ENCODE assay signal across 11 cellular contexts in the genomic region with DNA sequence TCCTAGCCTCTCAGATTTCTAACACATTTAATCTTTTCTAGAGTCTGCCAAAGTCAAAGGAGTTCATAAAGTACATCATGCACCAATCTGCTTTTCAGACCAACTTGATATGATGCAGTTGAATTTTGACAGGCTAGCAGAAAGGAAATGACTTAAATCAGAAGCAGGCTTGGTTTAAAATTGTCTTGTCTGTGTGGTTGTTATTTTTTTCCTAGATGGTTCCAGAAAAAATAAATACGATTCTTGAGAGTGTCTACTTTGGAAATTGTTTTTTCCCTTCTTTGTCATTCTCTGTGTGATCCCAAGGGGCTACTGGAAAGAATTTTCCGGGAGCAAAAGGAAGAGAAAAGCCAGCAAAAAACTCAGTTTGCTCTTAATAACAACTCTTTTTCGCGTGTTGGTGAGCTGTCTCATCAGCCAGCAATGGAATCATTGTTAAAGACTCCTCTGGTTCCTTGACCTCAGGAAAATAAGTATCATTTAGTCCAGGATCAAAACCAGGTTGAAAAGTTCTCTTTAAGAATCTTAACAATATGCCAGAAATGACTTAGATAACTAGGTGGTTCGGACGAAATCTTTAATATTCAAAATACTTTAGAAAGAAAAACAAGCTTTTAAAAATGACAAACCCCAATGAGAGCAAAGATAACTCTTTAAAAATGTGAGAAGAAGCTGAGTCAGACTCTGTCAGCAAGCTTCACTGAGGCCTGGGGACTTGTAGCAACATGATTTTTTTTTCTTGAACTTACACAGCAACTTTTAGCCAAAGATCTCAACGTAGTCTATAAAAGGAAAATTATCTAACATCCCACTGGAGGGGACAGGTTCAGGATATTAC. TPM values are rescaled to one million over a fixed set of nuclear protein-coding genes. Genes with fewer than 3 reads are reported as not detected.
DNase-seq lines count a peak whose midpoint lies in the region; ATAC-seq and TF ChIP-seq lines count a peak whose summit lies in the region.
"Had no signal": no experiment of that assay in that cellular context is flagged by ENCODE, and none has a peak within 500 bp of the region (broad histone marks: within the 10 kb centered on the region; RNA-seq: fewer than 3 reads in every experiment).

No MANE protein-coding gene starts in this region.

- H3K4me1 ChIP-seq in RWPE2 (ENCODE audit: insufficient read depth, poor library complexity, severe bottlenecking) = peaks cover 13% of the 10 kb centered on the region
- H3K4me1 ChIP-seq in mesodermal cell (ENCODE audit: control insufficient read depth, insufficient read depth, low read length, poor library complexity, severe bottlenecking) = peaks cover 10% of the 10 kb centered on the region
- H3K4me1 ChIP-seq in upper lobe of left lung = peaks cover 0 to 7% (median 0%) of the 10 kb centered on the region in 4 donors
- H3K4me1 ChIP-seq: colonic mucosa had no signal

- DNase-seq in RWPE2 (ENCODE audit: low spot score) = no peak
- no peak for DNase-seq in upper lobe of left lung
- no peak for DNase-seq in mesenteric fat pad (ENCODE audit: low spot score)
- no peak for DNase-seq in superior temporal gyrus (ENCODE audit: extremely low spot score)
- DNase-seq: colonic mucosa; NCI-H226; stimulated activated naive CD8-positive, alpha-beta T cell treated with anti-CD3 and anti-CD28 coated beads, Interleukin-15, amount 100 ng/mL, for 72 hours had no signal

- H3K9me3 ChIP-seq in RWPE2 (ENCODE audit: severe bottlenecking) (no peaks in the 10 kb centered on the region), mesodermal cell (ENCODE audit: control insufficient read depth, low read length) (no peaks in the 10 kb centered on the region), upper lobe of left lung (no peaks in the 10 kb centered on the region)
- H3K9me3 ChIP-seq: colonic mucosa had no signal

- H3K27ac ChIP-seq in RWPE2 (ENCODE audit: poor library complexity, severe bottlenecking) = peak overlapping the region; percentile 54
- H3K27ac ChIP-seq in mesodermal cell (ENCODE audit: low read depth, low read length, severe bottlenecking) = peak overlapping the region; percentile 71
- H3K27ac ChIP-seq in upper lobe of left lung = peak overlapping the region; percentile 4 to 70 (median 42)
- H3K27ac ChIP-seq: colonic mucosa had no signal

- H3K27me3 ChIP-seq in RWPE2 (ENCODE audit: insufficient read depth, poor library complexity, severe bottlenecking) (no peaks in the 10 kb centered on the region), upper lobe of left lung (no peaks in the 10 kb centered on the region)
- H3K27me3 ChIP-seq: colonic mucosa had no signal

- no peak for TF ChIP-seq CTCF in RWPE2 (IDR thresholded peaks at IDR 0.05; ENCODE audit: poor library complexity, severe bottlenecking)
- no peak for TF ChIP-seq CTCF in upper lobe of left lung (IDR thresholded peaks at IDR 0.05)

- no peaks in the 10 kb centered on the region for H3K36me3 ChIP-seq in RWPE2 (ENCODE audit: low read depth)
- H3K36me3 ChIP-seq in mesodermal cell (ENCODE audit: control insufficient read depth, insufficient read depth, low read length) = no peaks in the 10 kb centered on the region
- no peaks in the 10 kb centered on the region for H3K36me3 ChIP-seq in upper lobe of left lung
- H3K36me3 ChIP-seq: colonic mucosa had no signal

- no peak for TF ChIP-seq EP300 in upper lobe of left lung (IDR thresholded peaks at IDR 0.05)

- peak; percentile 88 for ATAC-seq in RWPE2 (ENCODE audit: low read depth)
- peak; percentile 65 for ATAC-seq in esophagus mucosa
- ATAC-seq in upper lobe of left lung (ENCODE audit: low FRiP score in 2 of 2) = peak in 1 of 2 donors; percentile 61
- no peak for ATAC-seq in GM19023 (IDR thresholded peaks at IDR 0.05; ENCODE audit: unreplicated experiment)
- no peak for ATAC-seq in HG03139 (IDR thresholded peaks at IDR 0.05; ENCODE audit: unreplicated experiment)
- ATAC-seq: stimulated activated naive CD8-positive, alpha-beta T cell treated with anti-CD3 and anti-CD28 coated beads, Interleukin-15, amount 100 ng/mL, for 72 hours had no signal

- no peak for TF ChIP-seq POLR2A in upper lobe of left lung (IDR thresholded peaks at IDR 0.05)

- 67 to 79% methylated on average over 3 to 5 of the region's 7 CpGs for WGBS in mesodermal cell (ENCODE audit: insufficient coverage in 2 of 2), 2 experiments
- 61 to 65% methylated on average over 7 of the region's 7 CpGs for WGBS in upper lobe of left lung, 2 donors

- H3K4me3 ChIP-seq in RWPE2 (ENCODE audit: severe bottlenecking) (no peak overlapping the region), mesodermal cell (ENCODE audit: extremely low read depth, insufficient read depth, low read length, poor library complexity, severe bottlenecking) (no peak overlapping the region), upper lobe of left lung (no peak overlapping the region)
- H3K4me3 ChIP-seq: colonic mucosa had no signal

RNA-seq across cellular contexts. Expression of a gene that starts 49.7 kb away (rescaled TPM):
- total RNA-seq in esophagus mucosa (30.2 TPM), upper lobe of left lung (10 to 100 TPM; 47.1 to 77.6 (median 56.9) TPM), mesenteric fat pad (30.2 TPM)
- polyA plus RNA-seq in mesodermal cell (2013, experiment 1 of 2) = 31.7 TPM
- 27.5 TPM for polyA plus RNA-seq in mesodermal cell (2013, experiment 2 of 2)

Comparison
In these comparisons a context has a peak if more than half of its experiments do, and no peak if none do; other contexts are left out.
1. ATAC-seq: peak in RWPE2 (single experiment) and esophagus mucosa (single experiment); none in GM19023 (single experiment) and HG03139 (single experiment).
2. Peak in every context shown above with its lines, with median percentiles within 50 percentile points of each other: H3K27ac ChIP-seq.